ENCODE assay signal across 23 cellular contexts in genomic region chr3:111045564-111045963, GRCh38. TPM values are rescaled to one million over a fixed set of nuclear protein-coding genes. Genes with fewer than 3 reads are reported as not detected.
DNase-seq lines count a peak whose midpoint lies in the region; ATAC-seq and TF ChIP-seq lines count a peak whose summit lies in the region.
"Had no signal": no experiment of that assay in that cellular context is flagged by ENCODE, and none has a peak within 500 bp of the region (broad histone marks: within the 10 kb centered on the region; RNA-seq: fewer than 3 reads in every experiment).

No MANE protein-coding gene starts in this region.

- no peak overlapping the region for H2BK120ac ChIP-seq in neuronal stem cell (ENCODE audit: low read depth, low read length)

- H3K36me3 ChIP-seq in GM23248 (ENCODE audit: low read depth) = no peaks in the 10 kb centered on the region
- H3K36me3 ChIP-seq in mammary epithelial cell (ENCODE audit: insufficient read depth, low read length) = no peaks in the 10 kb centered on the region
- no peaks in the 10 kb centered on the region for H3K36me3 ChIP-seq in neuronal stem cell (replicated peaks in 1 of 2; ENCODE audit: control insufficient read depth in 2 of 2, insufficient read depth in 2 of 2, low read length in 2 of 2)
- H3K36me3 ChIP-seq: adrenal gland, heart left ventricle, ovary, right atrium auricular region had no signal

- H2BK5ac ChIP-seq in neuronal stem cell (ENCODE audit: low read length) = no peak overlapping the region

- no peak overlapping the region for H3K4ac ChIP-seq in neuronal stem cell (ENCODE audit: low read length)

- no peak overlapping the region for H2BK15ac ChIP-seq in neuronal stem cell (ENCODE audit: low read length)

- H3K4me3 ChIP-seq in GM23248 = no peak overlapping the region
- no peak overlapping the region for H3K4me3 ChIP-seq in mammary epithelial cell (replicated peaks in 1 of 3; ENCODE audit: insufficient read depth in 1 of 3, low read depth in 2 of 3, low read length in 3 of 3)
- no peak overlapping the region for H3K4me3 ChIP-seq in neuronal stem cell (ENCODE audit: low read length in 2 of 2)
- H3K4me3 ChIP-seq: adrenal gland, heart left ventricle, ovary, right atrium auricular region had no signal

- BruUV-seq in mammary epithelial cell (replicated peaks; lab: Mats Ljungman, UMichigan) = no TSS peak

- intact Hi-C loops in mammary epithelial cell (cut with micrococcal nuclease) (no loop called here), head of caudate nucleus (cut with DNase I) (no loop called here)

- no peak overlapping the region for H3K18ac ChIP-seq in neuronal stem cell (ENCODE audit: low read length)

- no peak overlapping the region for H3K4me2 ChIP-seq in GM23248 (ENCODE audit: unreplicated experiment)
- H3K4me2 ChIP-seq in mammary epithelial cell (ENCODE audit: insufficient read depth, low read depth, low read length) = no peak overlapping the region
- no peak overlapping the region for H3K4me2 ChIP-seq in neuronal stem cell (ENCODE audit: insufficient read depth, low read length, poor library complexity, severe bottlenecking)

- no peaks in the 10 kb centered on the region for H3K4me1 ChIP-seq in GM23248 (ENCODE audit: insufficient read depth)
- no peaks in the 10 kb centered on the region for H3K4me1 ChIP-seq in mammary epithelial cell (ENCODE audit: insufficient read depth, low read length)
- H3K4me1 ChIP-seq in neuronal stem cell (ENCODE audit: control insufficient read depth in 2 of 2, insufficient read depth in 1 of 2, low read depth in 1 of 2, low read length in 2 of 2) = peaks cover 3 to 29% of the 10 kb centered on the region in 2 donors
- H3K4me1 ChIP-seq: adrenal gland, heart left ventricle, right atrium auricular region had no signal

- ATAC-seq in GM21526 (IDR thresholded peaks at IDR 0.05; ENCODE audit: low FRiP score, unreplicated experiment) = no peak
- ATAC-seq: heart left ventricle, left cardiac atrium had no signal

- CTCF ChIA-PET in mammary epithelial cell (lab: Charles Lee; ENCODE audit: low non-redundant PET) = no interaction called here

- WGBS in GM23248 (ENCODE audit: low coverage in 1 of 2, low lambda C conversion rate in 2 of 2, missing lambda C conversion rate in 2 of 2), 2 experiments = 92% methylated on average over 6 of the region's 6 CpGs
- WGBS in mammary epithelial cell (ENCODE audit: low coverage, missing lambda C conversion rate) = 63% methylated on average over 6 of the region's 6 CpGs
- WGBS in neuronal stem cell (ENCODE audit: extremely low coverage in 2 of 2, insufficient read length in 2 of 2, insufficient replicate concordance in 1 of 2), 2 donors = no CpG with 5 or more reads among the region's 6 CpGs

- no peak overlapping the region for H2AK5ac ChIP-seq in neuronal stem cell (ENCODE audit: low read depth, low read length)

- no peak overlapping the region for H3K23ac ChIP-seq in neuronal stem cell (ENCODE audit: low read depth, low read length, poor library complexity)

- in situ Hi-C loops in GM23248 (cut with MboI) (no loop called here), mammary epithelial cell (cut with MboI; ENCODE audit: low sequenced_read_pairs in 2 of 2) (no loop called here)

- no peaks in the 10 kb centered on the region for H3K79me2 ChIP-seq in GM23248 (ENCODE audit: insufficient read depth)
- no peaks in the 10 kb centered on the region for H3K79me2 ChIP-seq in mammary epithelial cell (ENCODE audit: insufficient read depth, low read length)

- H3K27me3 ChIP-seq in GM23248 (replicated peaks; ENCODE audit: insufficient read depth) = no peaks in the 10 kb centered on the region
- H3K27me3 ChIP-seq in mammary epithelial cell (ENCODE audit: insufficient read depth, low read length) = no peaks in the 10 kb centered on the region
- H3K27me3 ChIP-seq in neuronal stem cell (ENCODE audit: control insufficient read depth in 3 of 3, insufficient read depth in 3 of 3, low read depth in 1 of 3, low read length in 3 of 3) = no peaks in the 10 kb centered on the region
- H3K27me3 ChIP-seq: adrenal gland, heart left ventricle, ovary, right atrium auricular region had no signal

- no peak overlapping the region for H3K27ac ChIP-seq in GM23248
- no peak overlapping the region for H3K27ac ChIP-seq in mammary epithelial cell (ENCODE audit: insufficient read depth, low read depth, low read length)
- H3K27ac ChIP-seq in neuronal stem cell (replicated peaks; ENCODE audit: low read length) = no peak overlapping the region
- H3K27ac ChIP-seq: adrenal gland, heart left ventricle, ovary, right atrium auricular region, VCaP had no signal

- dilution Hi-C loops in mammary epithelial cell (cut with HindIII; ENCODE audit: low sequenced_read_pairs) = no loop called here

- H3K9me2 ChIP-seq in GM23248 (ENCODE audit: insufficient read depth) = no peaks in the 10 kb centered on the region

- no peak overlapping the region for H3K14ac ChIP-seq in neuronal stem cell (ENCODE audit: low read length)

- H3K79me1 ChIP-seq in neuronal stem cell (ENCODE audit: low read depth, low read length) = no peaks in the 10 kb centered on the region

- H2AFZ ChIP-seq in GM23248 (no peak overlapping the region), mammary epithelial cell (ENCODE audit: low read depth, low read length) (no peak overlapping the region), neuronal stem cell (ENCODE audit: low read length) (peak overlapping the region; percentile 38)

- H4K20me1 ChIP-seq in GM23248 (ENCODE audit: insufficient read depth) = no peaks in the 10 kb centered on the region
- H4K20me1 ChIP-seq in mammary epithelial cell (ENCODE audit: insufficient read depth, low read length) = no peaks in the 10 kb centered on the region

- no peak overlapping the region for H4K8ac ChIP-seq in neuronal stem cell (ENCODE audit: low read depth, low read length)

- no peak for TF ChIP-seq CTCF in mammary epithelial cell (conservative IDR thresholded peaks at IDR 0.05 in 1 of 2, IDR thresholded peaks at IDR 0.05 in 1 of 2; ENCODE audit: extremely low read depth in 1 of 2, insufficient read depth in 1 of 2, low read depth in 1 of 2, low read length in 2 of 2)

- no peaks in the 10 kb centered on the region for H3F3A ChIP-seq in GM23248 (ENCODE audit: insufficient read depth)

- no peak overlapping the region for H2BK12ac ChIP-seq in neuronal stem cell (ENCODE audit: low read length)

- no peak overlapping the region for H4K91ac ChIP-seq in neuronal stem cell (ENCODE audit: low read depth, low read length, poor library complexity)

- H3K9me3 ChIP-seq in GM23248 (ENCODE audit: low read depth) (no peaks in the 10 kb centered on the region), mammary epithelial cell (replicated peaks; ENCODE audit: insufficient read depth, low read length) (no peaks in the 10 kb centered on the region), neuronal stem cell (replicated peaks in 1 of 2; ENCODE audit: control insufficient read depth in 2 of 2, insufficient read depth in 1 of 2, low read depth in 1 of 2, low read length in 2 of 2) (peaks cover 0 to 17% of the 10 kb centered on the region in 2 donors)
- H3K9me3 ChIP-seq: adrenal gland, ovary, right atrium auricular region had no signal

- H3K9ac ChIP-seq in GM23248 = no peak overlapping the region
- no peak overlapping the region for H3K9ac ChIP-seq in mammary epithelial cell (ENCODE audit: insufficient read depth, low read length)
- H3K9ac ChIP-seq in neuronal stem cell (ENCODE audit: low read depth, low read length, poor library complexity) = no peak overlapping the region

- DNase-seq in GM23248 (peak; percentile 2), LHCN-M2 (ENCODE audit: low read depth) (peak; percentile 2), mammary epithelial cell (peak; percentile 37), neuronal stem cell (ENCODE audit: low spot score) (no peak), middle frontal gyrus (ENCODE audit: extremely low spot score, low spot score) (no peak), head of caudate nucleus (no peak)
- DNase-seq: activated CD4-positive, alpha-beta memory T cell treated with anti-CD3 and anti-CD28 coated beads, Interleukin-2, amount 10 ng/mL, durations not matched to agents 7 days and 5 days; activated gamma-delta T cell treated with Interleukin-2 at 50 U/mL for 16 hours; adrenal gland; caudate nucleus; CD4-positive, CD25-positive, alpha-beta regulatory T cell; dermis blood vessel endothelial cell; GDM1; heart left ventricle; left cardiac atrium; naive B cell; NCI-H1436; NCI-H2171; NCI-H524; ovary had no signal

RNA-seq across cellular contexts. Expression of gene NECTIN3, which starts 26.1 kb away (rescaled TPM):
- total RNA-seq in GM23248 (2014; rRNA removed; shearing (Covaris generic)) = 111 and 125 TPM in 2 replicates
- polyA plus RNA-seq in GM23248 (2016; fragmentation: Nextera tagmentation; extraction: Ambion mirVana) = 11.1 and 11.7 TPM in 2 replicates
- 44.6 and 57.3 TPM in 2 replicates for total RNA-seq in LHCN-M2 (2014; rRNA removed)
- polyA plus RNA-seq in LHCN-M2 (2012) = 22.2 TPM
- 10 to 100 TPM; 11.6 to 12.5 TPM for total RNA-seq in mammary epithelial cell
- 4.8 TPM for polyA plus RNA-seq in mammary epithelial cell
- polyA minus RNA-seq in mammary epithelial cell = not detected
- 25.3 TPM for polyA plus RNA-seq in neuronal stem cell (2013, experiment 1 of 2)
- polyA plus RNA-seq in neuronal stem cell (2013, experiment 2 of 2) = 26.0 TPM

Comparison
In these comparisons a context has a peak if more than half of its experiments do, and no peak if none do; other contexts are left out.
1. DNase-seq: peak in GM23248 (single experiment), LHCN-M2 (single experiment) and mammary epithelial cell (single experiment); none in neuronal stem cell (single experiment), middle frontal gyrus (single experiment) and head of caudate nucleus (0 of 42).